ENCODE assay signal across 15 cellular contexts in the genomic region with DNA sequence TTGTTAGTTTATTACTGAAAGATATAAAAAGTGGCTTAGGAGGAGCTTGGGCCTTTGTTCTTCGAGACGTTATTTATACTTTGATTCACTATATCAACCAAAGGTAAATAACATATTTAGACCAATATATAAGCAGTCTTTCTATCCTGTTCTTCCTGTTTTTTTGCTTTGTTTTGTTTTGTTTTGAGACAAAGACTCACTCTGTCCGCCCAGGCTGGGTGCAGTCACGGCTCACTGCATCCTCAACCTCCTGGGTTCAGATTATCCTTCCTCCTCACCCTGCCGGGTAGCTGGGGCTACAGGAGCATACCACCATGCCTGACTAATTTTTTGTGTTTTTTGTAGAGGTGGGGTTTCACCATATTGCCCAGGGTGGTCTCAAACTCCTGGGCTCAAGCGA.
A peak's percentile ranks its signal among the peaks of the same experiment; 100 is the strongest.
DNase-seq lines count a peak whose midpoint lies in the region; ATAC-seq and TF ChIP-seq lines count a peak whose summit lies in the region.
"Had no signal": no experiment of that assay in that cellular context is flagged by ENCODE, and none has a peak within 500 bp of the region (broad histone marks: within the 10 kb centered on the region; RNA-seq: fewer than 3 reads in every experiment).

No MANE protein-coding gene starts in this region.

- no peaks in the 10 kb centered on the region for H3K27me3 Mint-ChIP-seq in nephron (ENCODE audit: low read depth)

- H3K27ac ChIP-seq in trophoblast cell (ENCODE audit: low read depth, low read length): no peak overlapping the region
- no peak overlapping the region for H3K27ac ChIP-seq in colonic mucosa
- H3K27ac ChIP-seq: brain microvascular endothelial cell, gastrocnemius medialis, stomach had no signal

- H2BK120ac ChIP-seq in trophoblast cell (ENCODE audit: insufficient read depth, low read length, poor library complexity): no peak overlapping the region

- H3K23ac ChIP-seq in trophoblast cell (ENCODE audit: low read length): no peak overlapping the region

- no peak overlapping the region for H2AFZ ChIP-seq in trophoblast cell (ENCODE audit: insufficient read depth, low read length, poor library complexity)

- peak; percentile 30 for DNase-seq in Caki2 (ENCODE audit: low read depth)
- DNase-seq in NCI-H526 (lab: John Stamatoyannopoulos, UW): peak; percentile 87 to 95
- no peak for DNase-seq in trophoblast cell
- DNase-seq in stimulated activated CD4-positive, alpha-beta T cell treated with anti-CD3 and anti-CD28 coated beads, Interleukin-4, amount 100 ng/mL, for 4 hours: no peak
- no peak for DNase-seq in posterior vena cava (ENCODE audit: low spot score)
- no peak for DNase-seq in colonic mucosa
- DNase-seq: activated gamma-delta T cell treated with Interleukin-2 at 50 U/mL for 16 hours, BE2C, brain microvascular endothelial cell, gastrocnemius medialis, NCI-H524, stomach had no signal

- H2BK5ac ChIP-seq in trophoblast cell (ENCODE audit: low read depth, low read length, poor library complexity): no peak overlapping the region

- H3K79me2 ChIP-seq in trophoblast cell (ENCODE audit: control insufficient read depth, insufficient read depth, low read length, poor library complexity): no peaks in the 10 kb centered on the region

- H3K27me3 ChIP-seq in trophoblast cell (ENCODE audit: insufficient read depth, low read length) (no peaks in the 10 kb centered on the region), colonic mucosa (no peaks in the 10 kb centered on the region)
- H3K27me3 ChIP-seq: BE2C, brain microvascular endothelial cell, gastrocnemius medialis, stomach had no signal

- no peak overlapping the region for H4K91ac ChIP-seq in trophoblast cell (ENCODE audit: low read depth, low read length)

- no peak overlapping the region for H3K4ac ChIP-seq in trophoblast cell (ENCODE audit: low read depth, low read length)

- H3K14ac ChIP-seq in trophoblast cell (ENCODE audit: low read length): no peak overlapping the region

- in situ Hi-C loops in Caki2 (cut with HindIII; ENCODE audit: low pct_unique_long_range_greater_than_20kb, low sequenced_read_pairs): no loop called here

- H3K9me3 Mint-ChIP-seq in nephron: no peaks in the 10 kb centered on the region
- H3K9me3 Mint-ChIP-seq: T-helper 2 cell treated with Interferon-gamma antibody and Interleukin-4, amounts not matched to agents 5 μg/mL and 100 μg/mL, for 36 hours had no signal

- ATAC-seq in GM19351 (IDR thresholded peaks at IDR 0.05; ENCODE audit: unreplicated experiment): peak; percentile 74
- ATAC-seq: gastrocnemius medialis had no signal

- no peak overlapping the region for H4K12ac ChIP-seq in trophoblast cell (ENCODE audit: low read depth, low read length)

- H3K18ac ChIP-seq in trophoblast cell (ENCODE audit: low read length): no peak overlapping the region

- no CpG with 5 or more reads among the region's 6 CpGs for WGBS in trophoblast cell (ENCODE audit: extremely low coverage, insufficient coverage, insufficient read length)

- H3K27ac Mint-ChIP-seq in nephron: peak overlapping the region in 2 of 3 experiments; percentile 30 to 55
- H3K27ac Mint-ChIP-seq: T-helper 2 cell treated with Interferon-gamma antibody and Interleukin-4, amounts not matched to agents 5 μg/mL and 100 μg/mL, for 36 hours had no signal

- peaks cover 47% of the 10 kb centered on the region for H3K36me3 Mint-ChIP-seq in nephron (ENCODE audit: low read depth)

- H4K8ac ChIP-seq in trophoblast cell (ENCODE audit: low read depth, low read length): no peak overlapping the region

- no peak overlapping the region for H3K4me3 Mint-ChIP-seq in nephron
- H3K4me3 Mint-ChIP-seq: T-helper 2 cell treated with Interferon-gamma antibody and Interleukin-4, amounts not matched to agents 5 μg/mL and 100 μg/mL, for 36 hours had no signal

- H3K36me3 ChIP-seq in trophoblast cell (ENCODE audit: control insufficient read depth in 1 of 2, insufficient read depth in 2 of 2, low read length in 2 of 2) (peaks cover 9 to 14% of the 10 kb centered on the region in 2 experiments), colonic mucosa (peaks cover 3% of the 10 kb centered on the region)

- TF ChIP-seq CTCF in nephron (IDR thresholded peaks at IDR 0.05; ENCODE audit: unreplicated experiment in 3 of 3) (no peak), colonic mucosa (IDR thresholded peaks at IDR 0.05) (no peak)

- H3K9me3 ChIP-seq in trophoblast cell (ENCODE audit: insufficient read depth, low read depth, low read length) (no peaks in the 10 kb centered on the region), colonic mucosa (no peaks in the 10 kb centered on the region)
- H3K9me3 ChIP-seq: BE2C, gastrocnemius medialis, stomach had no signal

- intact Hi-C loops in posterior vena cava (cut with DNase I) (no loop called here), colonic mucosa (cut with DNase I) (no loop called here)

- H3K4me1 ChIP-seq in trophoblast cell (ENCODE audit: control insufficient read depth in 1 of 2, insufficient read depth in 2 of 2, low read length in 2 of 2): no peaks in the 10 kb centered on the region
- no peaks in the 10 kb centered on the region for H3K4me1 ChIP-seq in colonic mucosa
- H3K4me1 ChIP-seq: BE2C, gastrocnemius medialis, stomach had no signal

- H3K4me3 ChIP-seq in trophoblast cell (ENCODE audit: low read depth, low read length): no peak overlapping the region
- H3K4me3 ChIP-seq in colonic mucosa: no peak overlapping the region
- H3K4me3 ChIP-seq: gastrocnemius medialis, stomach had no signal

- no peak overlapping the region for H2BK12ac ChIP-seq in trophoblast cell (ENCODE audit: low read length)

- H2AK5ac ChIP-seq in trophoblast cell (ENCODE audit: low read length): no peak overlapping the region

- H3K4me1 Mint-ChIP-seq in nephron: no peaks in the 10 kb centered on the region

- H3K9ac ChIP-seq in trophoblast cell (ENCODE audit: low read length) (no peak overlapping the region), colonic mucosa (ENCODE audit: low read depth in 2 of 2, low read length in 2 of 2) (no peak overlapping the region)

- no peak overlapping the region for H3K4me2 ChIP-seq in trophoblast cell (ENCODE audit: low read length)

- no peaks in the 10 kb centered on the region for H3K79me1 ChIP-seq in trophoblast cell (ENCODE audit: low read length)

Comparison
In these comparisons a context has a peak if more than half of its experiments do, and no peak if none do; other contexts are left out.
1. DNase-seq: peak in Caki2 (single experiment) and NCI-H526 (2 of 2); none in trophoblast cell (0 of 2), stimulated activated CD4-positive, alpha-beta T cell treated with anti-CD3 and anti-CD28 coated beads, Interleukin-4, amount 100 ng/mL, for 4 hours (0 of 2), posterior vena cava (single experiment) and colonic mucosa (single experiment).